Comparison of ENCODE assay signal across 1 cellular context in genomic region chrX:11374570-11374969, GRCh38.
A peak's percentile ranks its signal among the peaks of the same experiment; 100 is the strongest.
TF ChIP-seq lines count a peak whose summit lies in the region.

No MANE protein-coding gene starts in this region.

TF ChIP-seq in K562, 482 proteins besides CTCF, POLR2A, EP300 and RAD21 (continued from another document and continues in another):
- TF ChIP-seq UBTF (IDR thresholded peaks at IDR 0.05; ENCODE audit: borderline replicate concordance in 1 of 2, low read depth in 2 of 2, low read length in 2 of 2) (no peak), CREB3 (tag; conservative IDR thresholded peaks at IDR 0.05; ENCODE audit: low read depth) (no peak), PBX2 (CRISPR knock-in tag; IDR thresholded peaks at IDR 0.05; ENCODE audit: low read depth) (no peak), PBX2 (tag; conservative IDR thresholded peaks at IDR 0.05; ENCODE audit: low read depth) (0 out of 2 replicates have a peak, but pooled peaks have one; percentile 11), SMARCA4 (IDR thresholded peaks at IDR 0.05) (0 out of 2 replicates have a peak, but pooled peaks have one; percentile 42), DLX4 (CRISPR knock-in tag; IDR thresholded peaks at IDR 0.05) (no peak), HDGF (IDR thresholded peaks at IDR 0.05) (no peak), ZNF347 (CRISPR knock-in tag; IDR thresholded peaks at IDR 0.05; ENCODE audit: low read depth) (no peak), ATF3 (IDR thresholded peaks at IDR 0.05) (peak; percentile 75), ATF3 (CRISPR knock-in tag; conservative IDR thresholded peaks at IDR 0.05) (no peak), MYBL2 (IDR thresholded peaks at IDR 0.05; ENCODE audit: low read depth) (peak; percentile 52; the same call in 1 of the 2 replicates), MYBL2 (CRISPR knock-in tag; IDR thresholded peaks at IDR 0.05; ENCODE audit: borderline replicate concordance) (no peak), CC2D1A (IDR thresholded peaks at IDR 0.05) (no peak), HINFP (tag; conservative IDR thresholded peaks at IDR 0.05; ENCODE audit: low read depth) (no peak), STAT5A (IDR thresholded peaks at IDR 0.05; ENCODE audit: borderline replicate concordance, low read length) (no peak), ZNF75A (CRISPR knock-in tag; IDR thresholded peaks at IDR 0.05) (no peak), ZNF696 (CRISPR knock-in tag; conservative IDR thresholded peaks at IDR 0.05) (no peak), PKNOX1 (IDR thresholded peaks at IDR 0.05) (0 out of 2 replicates have a peak, but pooled peaks have one; percentile 10), CCNT2 (IDR thresholded peaks at IDR 0.05; ENCODE audit: borderline replicate concordance, extremely low read depth, insufficient read length, low read depth, low read length) (peak; percentile 36), NCOA2 (IDR thresholded peaks at IDR 0.05; ENCODE audit: partially characterized antibody in 2 of 2) (peak in 1 of 2 experiments; percentile 15), RFX1 (IDR thresholded peaks at IDR 0.05) (no peak), GTF2E2 (tag; IDR thresholded peaks at IDR 0.05) (no peak), NR0B1 (IDR thresholded peaks at IDR 0.05; ENCODE audit: partially characterized antibody) (no peak), FOSL1 (tag; conservative IDR thresholded peaks at IDR 0.05) (peak; percentile 72), ZNF253 (CRISPR knock-in tag; conservative IDR thresholded peaks at IDR 0.05) (no peak), CREBBP (IDR thresholded peaks at IDR 0.05; ENCODE audit: low read depth, low read length) (no peak), SOX6 (IDR thresholded peaks at IDR 0.05) (peak; percentile 93), JUND (IDR thresholded peaks at IDR 0.05; ENCODE audit: borderline replicate concordance, low read depth, low read length) (peak; percentile 84), JUND (tag; IDR thresholded peaks at IDR 0.05; ENCODE audit: borderline replicate concordance, low read depth, low read length) (peak; percentile 78; the same call in 2 of the 3 replicates), MEIS2 (IDR thresholded peaks at IDR 0.05; ENCODE audit: partially characterized antibody) (peak; percentile 50), SRSF9 (IDR thresholded peaks at IDR 0.05; ENCODE audit: borderline replicate concordance, low read depth, low read length) (no peak), ZBTB7A (IDR thresholded peaks at IDR 0.05; ENCODE audit: borderline replicate concordance, control insufficient read depth, low read depth, low read length) (no peak), TAL1 (IDR thresholded peaks at IDR 0.05) (peak; percentile 13; the same call in 1 of the 2 replicates), ARID3B (CRISPR knock-in tag; IDR thresholded peaks at IDR 0.05; ENCODE audit: borderline replicate concordance) (no peak), EGR1 (conservative IDR thresholded peaks at IDR 0.05) (no peak), ZNF311 (CRISPR knock-in tag; IDR thresholded peaks at IDR 0.05) (no peak), KDM1A (IDR thresholded peaks at IDR 0.05) (peak; percentile 52 to 62; a peak in 3 of 4 replicates), ARID1B (IDR thresholded peaks at IDR 0.05) (peak; percentile 74; the same call in 1 of the 2 replicates), ZNF280A (IDR thresholded peaks at IDR 0.05; ENCODE audit: low read depth, partially characterized antibody) (no peak), KLF16 (IDR thresholded peaks at IDR 0.05) (no peak), ZNF449 (CRISPR knock-in tag; IDR thresholded peaks at IDR 0.05) (no peak), ZEB2 (IDR thresholded peaks at IDR 0.05) (peak; percentile 60; the same call in 1 of the 2 replicates), ZNF3 (CRISPR knock-in tag; IDR thresholded peaks at IDR 0.05) (no peak), KLF13 (tag; IDR thresholded peaks at IDR 0.05; ENCODE audit: borderline replicate concordance, low read depth) (no peak), KHSRP (IDR thresholded peaks at IDR 0.05) (no peak), ZFP36 (IDR thresholded peaks at IDR 0.05; ENCODE audit: low read depth, low read length, partially characterized antibody) (no peak), LCOR (CRISPR knock-in tag; IDR thresholded peaks at IDR 0.05) (no peak), ETV1 (tag; conservative IDR thresholded peaks at IDR 0.05; ENCODE audit: low read depth) (0 out of 2 replicates have a peak, but pooled peaks have one; percentile 10), DPF2 (IDR thresholded peaks at IDR 0.05) (peak; percentile 70), THRB (CRISPR knock-in tag; conservative IDR thresholded peaks at IDR 0.05) (no peak), SIRT6 (IDR thresholded peaks at IDR 0.05; ENCODE audit: low read depth, low read length) (no peak)
